Comparison of ENCODE assay signal across 8 cellular contexts in genomic region chr22:37498289-37498909, GRCh38. TPM values are rescaled to one million over a fixed set of nuclear protein-coding genes. Genes with fewer than 3 reads are reported as not detected.
A peak's percentile ranks its signal among the peaks of the same experiment; 100 is the strongest.
DNase-seq lines count a peak whose midpoint lies in the region; ATAC-seq and TF ChIP-seq lines count a peak whose summit lies in the region.

No MANE protein-coding gene starts in this region.

- ATAC-seq in heart left ventricle (no peak), left ventricle myocardium superior (no peak), lung (ENCODE audit: insufficient read depth, low FRiP score) (no peak), HG02571 (IDR thresholded peaks at IDR 0.05; ENCODE audit: unreplicated experiment) (no peak), HG02970 (IDR thresholded peaks at IDR 0.05; ENCODE audit: low FRiP score, unreplicated experiment) (no peak)

- peaks cover 21% of the 10 kb centered on the region for H3K4me1 Mint-ChIP-seq in activated naive CD4-positive, alpha-beta T cell treated with anti-CD3 and anti-CD28 coated beads for 36 hours (ENCODE audit: low read depth)

- no peaks in the 10 kb centered on the region for H3K27me3 Mint-ChIP-seq in activated naive CD4-positive, alpha-beta T cell treated with anti-CD3 and anti-CD28 coated beads for 36 hours (ENCODE audit: low read depth)

- no peak overlapping the region for H3K27ac Mint-ChIP-seq in activated naive CD4-positive, alpha-beta T cell treated with anti-CD3 and anti-CD28 coated beads for 36 hours

- no peak for DNase-seq in heart left ventricle
- DNase-seq in left ventricle myocardium superior: no peak
- DNase-seq in RWPE1 (ENCODE audit: low spot score): no peak
- peak; percentile 74 for DNase-seq in activated naive CD4-positive, alpha-beta T cell treated with anti-CD3 and anti-CD28 coated beads for 36 hours
- no peak for DNase-seq in lung (ENCODE audit: low spot score)
- DNase-seq in stimulated activated naive CD4-positive, alpha-beta T cell treated with Interleukin-2 at 50 U/mL for 16 hours (lab: John Stamatoyannopoulos, UW): peak; percentile 63

- peaks cover 0 to 61% (median 39%) of the 10 kb centered on the region in 12 donors for H3K4me1 ChIP-seq in heart left ventricle
- peaks cover 0 to 18% of the 10 kb centered on the region in 2 donors for H3K4me1 ChIP-seq in lung (ENCODE audit: control insufficient read depth in 2 of 2, insufficient read depth in 2 of 2, low read length in 2 of 2)

- CTCF ChIA-PET in RWPE1 (lab: Yijun Ruan, JAX): no interaction called here
- CTCF ChIA-PET in activated naive CD4-positive, alpha-beta T cell treated with anti-CD3 and anti-CD28 coated beads for 36 hours (lab: Charles Lee): interaction anchor here (0.6 to 4.4 kb wide), 8 partner anchors 8 to 94 kb away, joined by 3 to 30 read pairs (median 4); partner anchors contain the start of gene MFNG

- H3K36me3 Mint-ChIP-seq in activated naive CD4-positive, alpha-beta T cell treated with anti-CD3 and anti-CD28 coated beads for 36 hours (ENCODE audit: low read depth): no peaks in the 10 kb centered on the region

- peak; percentile 21 to 60 (median 42) for TF ChIP-seq CTCF in heart left ventricle (IDR thresholded peaks at IDR 0.05)
- no peak for TF ChIP-seq CTCF in RWPE1 (conservative IDR thresholded peaks at IDR 0.05; ENCODE audit: low read depth)
- peak; percentile 23 for TF ChIP-seq CTCF in lung (IDR thresholded peaks at IDR 0.05; ENCODE audit: control extremely low read depth, extremely low read depth)

- H3K4me3 ChIP-seq in heart left ventricle (no peak overlapping the region), lung (no peak overlapping the region)

- 43 to 60% (median 51%) methylated on average over 10 to 15 of the region's 15 CpGs for WGBS in heart left ventricle, 4 donors
- WGBS in lung, 2 donors: 49 to 59% methylated on average over 15 of the region's 15 CpGs

- POLR2A ChIA-PET in RWPE1 (lab: Yijun Ruan, JAX; ENCODE audit: low non-redundant PET): no interaction called here

- TF ChIP-seq POLR2A in heart left ventricle (IDR thresholded peaks at IDR 0.05): no peak

- H3K9me3 ChIP-seq in heart left ventricle (no peaks in the 10 kb centered on the region), lung (ENCODE audit: control insufficient read depth in 2 of 2, insufficient read depth in 1 of 2, low read length in 1 of 2) (no peaks in the 10 kb centered on the region)

- H3K27ac ChIP-seq in heart left ventricle (peak overlapping the region in 2 of 12 donors; percentile 5 to 27), RWPE1 (peak overlapping the region; percentile 96), lung (ENCODE audit: low read depth in 1 of 2, low read length in 1 of 2) (no peak overlapping the region)

- H3K27me3 ChIP-seq in heart left ventricle (peaks cover 0 to 5% (median 0%) of the 10 kb centered on the region in 9 donors), lung (ENCODE audit: control insufficient read depth, insufficient read depth) (no peaks in the 10 kb centered on the region)

- peaks cover 0 to 47% (median 3%) of the 10 kb centered on the region in 9 donors for H3K36me3 ChIP-seq in heart left ventricle
- peaks cover 0 to 11% of the 10 kb centered on the region in 2 donors for H3K36me3 ChIP-seq in lung (ENCODE audit: control insufficient read depth in 2 of 2, insufficient read depth in 2 of 2, low read length in 2 of 2)

- H3K9me3 Mint-ChIP-seq in activated naive CD4-positive, alpha-beta T cell treated with anti-CD3 and anti-CD28 coated beads for 36 hours: no peaks in the 10 kb centered on the region

- no peak overlapping the region for H3K4me3 Mint-ChIP-seq in activated naive CD4-positive, alpha-beta T cell treated with anti-CD3 and anti-CD28 coated beads for 36 hours

- intact Hi-C loops in heart left ventricle (cut with DNase I) (no loop called here), left ventricle myocardium superior (cut with micrococcal nuclease) (no loop called here)
- intact Hi-C loops in activated naive CD4-positive, alpha-beta T cell treated with anti-CD3 and anti-CD28 coated beads for 36 hours (cut with micrococcal nuclease): no loop called here

RNA-seq across cellular contexts. Expression of gene MFNG, which starts 12.2 kb away (rescaled TPM):
- total RNA-seq in heart left ventricle (10 to 100 TPM in 4 of 9 donors, 1 to 10 TPM in 5; 5.8 to 25.6 (median 9.6) TPM), left ventricle myocardium superior (13.9 TPM), lung (10 to 100 TPM; 16.9 to 45.2 TPM)
- polyA plus RNA-seq in heart left ventricle (10 to 100 TPM in 1 of 2 donors, 1 to 10 TPM in 1; 7.1 to 16.3 TPM), lung (10 to 100 TPM; 14.3 to 46.7 TPM)
- 10 to 100 TPM; 83.1 to 90.9 TPM for total RNA-seq in activated naive CD4-positive, alpha-beta T cell treated with anti-CD3 and anti-CD28 coated beads for 36 hours

RNA-seq across cellular contexts. Expression of gene CARD10, which starts 20.8 kb away (rescaled TPM):
- total RNA-seq in heart left ventricle (10 to 100 TPM in 3 of 9 donors, 1 to 10 TPM in 6; 5.2 to 12.6 (median 8.1) TPM), left ventricle myocardium superior (10.0 TPM), lung (10 to 100 TPM; 12.0 to 16.3 TPM)
- polyA plus RNA-seq in heart left ventricle (10 to 100 TPM in 1 of 2 donors, 1 to 10 TPM in 1; 7.8 to 13.9 TPM), lung (1 to 10 TPM; 6.8 to 8.4 TPM)
- not detected for total RNA-seq in activated naive CD4-positive, alpha-beta T cell treated with anti-CD3 and anti-CD28 coated beads for 36 hours

Comparison
In these comparisons a context has a peak if more than half of its experiments do, and no peak if none do; other contexts are left out.
1. DNase-seq: peak in activated naive CD4-positive, alpha-beta T cell treated with anti-CD3 and anti-CD28 coated beads for 36 hours (single experiment) and stimulated activated naive CD4-positive, alpha-beta T cell treated with Interleukin-2 at 50 U/mL for 16 hours (single experiment); none in heart left ventricle (0 of 5), left ventricle myocardium superior (single experiment), RWPE1 (single experiment) and lung (single experiment).
2. RNA of gene CARD10, which starts 20.8 kb away (total RNA-seq): 12.0 to 16.3 TPM in lung, 10.0 TPM in left ventricle myocardium superior (single experiment) and 5.2 to 12.6 TPM in heart left ventricle; not detected in activated naive CD4-positive, alpha-beta T cell treated with anti-CD3 and anti-CD28 coated beads for 36 hours; every median in the first group is over 4 times any median in the second.